Comparison of ENCODE assay signal across 23 cellular contexts in genomic region chr13:90315061-90315460, GRCh38.
"Had no signal": no experiment of that assay in that cellular context is flagged by ENCODE, and none has a peak within 500 bp of the region (broad histone marks: within the 10 kb centered on the region; RNA-seq: fewer than 3 reads in every experiment).

No MANE protein-coding gene starts in this region.

- H3K27ac Mint-ChIP-seq: activated CD4-positive, alpha-beta memory T cell treated with anti-CD3 and anti-CD28 coated beads for 36 hours; activated naive CD4-positive, alpha-beta T cell treated with anti-CD3 and anti-CD28 coated beads, Interleukin-2, amount 10 ng/mL, durations not matched to agents 7 days and 5 days; memory B cell; nephron progenitor cell; stimulated activated naive B cell treated with anti-CD40 and anti-IgM and Interleukin-4, amounts not matched to agents 10 μg/mL and 1 μg/mL and 100 μg/mL, for 72 hours; T-helper 1 cell treated with Interleukin-12 subunit alpha and Interleukin-12 subunit beta and Interleukin-4 antibody, amounts not matched to agents 30 μg/mL and 1 μg/mL, for 36 hours; type B pancreatic cell had no signal

- H3K36me3 ChIP-seq: esophagus muscularis mucosa, sigmoid colon, vagina had no signal

- H3K4me1 Mint-ChIP-seq: activated naive CD4-positive, alpha-beta T cell treated with anti-CD3 and anti-CD28 coated beads, Interleukin-2, amount 10 ng/mL, durations not matched to agents 7 days and 5 days; nephron progenitor cell; stimulated activated naive B cell treated with anti-CD40 and anti-IgM and Interleukin-4, amounts not matched to agents 10 μg/mL and 1 μg/mL and 100 μg/mL, for 72 hours had no signal

- H3K27ac ChIP-seq: esophagus muscularis mucosa, sigmoid colon, testis, vagina had no signal

- H3K4me3 ChIP-seq: esophagus muscularis mucosa, mucosa of descending colon, sigmoid colon, smooth muscle cell, testis, vagina had no signal

- H3K27me3 Mint-ChIP-seq: activated CD4-positive, alpha-beta memory T cell treated with anti-CD3 and anti-CD28 coated beads for 36 hours; activated naive CD4-positive, alpha-beta T cell treated with anti-CD3 and anti-CD28 coated beads, Interleukin-2, amount 10 ng/mL, durations not matched to agents 7 days and 5 days; memory B cell; stimulated activated naive B cell treated with anti-CD40 and anti-IgM and Interleukin-4, amounts not matched to agents 10 μg/mL and 1 μg/mL and 100 μg/mL, for 72 hours; type B pancreatic cell had no signal

- H3K36me3 Mint-ChIP-seq: activated CD4-positive, alpha-beta memory T cell treated with anti-CD3 and anti-CD28 coated beads for 36 hours; activated naive CD4-positive, alpha-beta T cell treated with anti-CD3 and anti-CD28 coated beads, Interleukin-2, amount 10 ng/mL, durations not matched to agents 7 days and 5 days; memory B cell; stimulated activated naive B cell treated with anti-CD40 and anti-IgM and Interleukin-4, amounts not matched to agents 10 μg/mL and 1 μg/mL and 100 μg/mL, for 72 hours; type B pancreatic cell had no signal

- H3K9me3 ChIP-seq: esophagus muscularis mucosa, mucosa of descending colon, sigmoid colon, testis, vagina had no signal

- H3K9me3 Mint-ChIP-seq: nephron progenitor cell, type B pancreatic cell had no signal

- H3K4me3 Mint-ChIP-seq: activated CD4-positive, alpha-beta memory T cell treated with anti-CD3 and anti-CD28 coated beads for 36 hours; activated naive CD4-positive, alpha-beta T cell treated with anti-CD3 and anti-CD28 coated beads, Interleukin-2, amount 10 ng/mL, durations not matched to agents 7 days and 5 days; memory B cell; nephron progenitor cell; stimulated activated naive B cell treated with anti-CD40 and anti-IgM and Interleukin-4, amounts not matched to agents 10 μg/mL and 1 μg/mL and 100 μg/mL, for 72 hours; T-helper 1 cell treated with Interleukin-12 subunit alpha and Interleukin-12 subunit beta and Interleukin-4 antibody, amounts not matched to agents 30 μg/mL and 1 μg/mL, for 36 hours; type B pancreatic cell had no signal

- DNase-seq: activated CD4-positive, alpha-beta memory T cell treated with anti-CD3 and anti-CD28 coated beads for 36 hours; activated CD4-positive, alpha-beta T cell treated with anti-CD3 and anti-CD28 coated beads for 48 hours; activated naive CD4-positive, alpha-beta T cell treated with anti-CD3 and anti-CD28 coated beads, Interleukin-2, amount 10 ng/mL, durations not matched to agents 7 days and 5 days; activated T-cell treated with anti-CD3 and anti-CD28 coated beads, Interleukin-2, amount 50 U/mL, for 48 hours; amygdala; effector memory CD4-positive, alpha-beta T cell; hypothalamus; left colon; mucosa of descending colon; nephron progenitor cell; posterior cingulate gyrus; sigmoid colon; stimulated activated CD4-positive, alpha-beta T cell treated with anti-CD3 and anti-CD28 coated beads, Interleukin-2, amount 100 ng/mL, for 48 hours; stimulated activated CD8-positive, alpha-beta memory T cell treated with anti-CD3 and anti-CD28 coated beads, Interleukin-4, amount 100 ng/mL, for 48 hours; stimulated activated naive B cell treated with anti-CD40 and anti-IgM and Interleukin-4, amounts not matched to agents 10 μg/mL and 1 μg/mL and 100 μg/mL, for 72 hours; T1000; testis had no signal

- H3K27me3 ChIP-seq: esophagus muscularis mucosa, sigmoid colon, testis, vagina had no signal

- ATAC-seq: left colon; mucosa of descending colon; stimulated activated naive B cell treated with anti-CD40 and anti-IgM and Interleukin-4, amounts not matched to agents 10 μg/mL and 1 μg/mL and 100 μg/mL, for 72 hours had no signal

- H3K4me2 ChIP-seq: smooth muscle cell had no signal

- H3K4me1 ChIP-seq: esophagus muscularis mucosa, sigmoid colon, testis, vagina had no signal
